Comparison of ENCODE assay signal across 1 cellular context in genomic region chr11:1356007-1356435, GRCh38.
TF ChIP-seq lines count a peak whose summit lies in the region.

No MANE protein-coding gene starts in this region.

TF ChIP-seq in HEK293, 187 proteins besides CTCF, POLR2A, EP300 and RAD21 (continued from another document):
- TF ChIP-seq ZBTB49 (tag by site-specific recombination; IDR thresholded peaks at IDR 0.05; ENCODE audit: low read depth) (no peak), ZNF16 (tag by site-specific recombination; IDR thresholded peaks at IDR 0.05; ENCODE audit: low read depth) (no peak), ZNF280D (tag by site-specific recombination; IDR thresholded peaks at IDR 0.05) (no peak), ZNF510 (tag by site-specific recombination; IDR thresholded peaks at IDR 0.05; ENCODE audit: insufficient replicate concordance) (no peak), ZNF311 (tag by site-specific recombination; IDR thresholded peaks at IDR 0.05; ENCODE audit: borderline replicate concordance) (no peak), ZNF610 (tag by site-specific recombination; IDR thresholded peaks at IDR 0.05; ENCODE audit: borderline replicate concordance) (no peak), ZNF658 (tag by site-specific recombination; IDR thresholded peaks at IDR 0.05) (no peak), ZNF114 (tag by site-specific recombination; IDR thresholded peaks at IDR 0.05) (no peak), ZFHX2 (tag by site-specific recombination; conservative IDR thresholded peaks at IDR 0.05) (peak; percentile 95), GLI2 (tag by site-specific recombination; IDR thresholded peaks at IDR 0.05; ENCODE audit: borderline replicate concordance, low read depth) (no peak), ZFP69B (tag by site-specific recombination; IDR thresholded peaks at IDR 0.05) (no peak)
TF ChIP-seq in HEK293: peak in this region for 3.
